In genomic region chr6:89667872-89668556, GRCh38 we compare ENCODE assay signal across 21 cellular contexts. TPM values are rescaled to one million over a fixed set of nuclear protein-coding genes. Genes with fewer than 3 reads are reported as not detected.
DNase-seq lines count a peak whose midpoint lies in the region; ATAC-seq and TF ChIP-seq lines count a peak whose summit lies in the region.
"Had no signal": no experiment of that assay in that cellular context is flagged by ENCODE, and none has a peak within 500 bp of the region (broad histone marks: within the 10 kb centered on the region; RNA-seq: fewer than 3 reads in every experiment).

No MANE protein-coding gene starts in this region.

- no peaks in the 10 kb centered on the region for H3K9me3 ChIP-seq in skeletal muscle tissue (ENCODE audit: control insufficient read depth in 3 of 3, low read length in 3 of 3)
- H3K9me3 ChIP-seq: mucosa of descending colon, pancreas, SK-N-SH had no signal

- H3K9me3 Mint-ChIP-seq in activated T-cell treated with anti-CD3 and anti-CD28 coated beads, Interleukin-2, amount 50 U/mL, for 72 hours: no peaks in the 10 kb centered on the region

- H3K27ac Mint-ChIP-seq in activated T-cell treated with anti-CD3 and anti-CD28 coated beads, Interleukin-2, amount 50 U/mL, for 72 hours: peak overlapping the region; percentile 0
- H3K27ac Mint-ChIP-seq: type B pancreatic cell had no signal

- H3K27ac ChIP-seq in brain microvascular endothelial cell (peak overlapping the region; percentile 4), skeletal muscle tissue (ENCODE audit: low read depth, low read length) (peak overlapping the region; percentile 30)
- H3K27ac ChIP-seq: foreskin keratinocyte, pancreas, skin epidermis had no signal

- peaks cover 7 to 15% of the 10 kb centered on the region in 2 donors for H3K36me3 Mint-ChIP-seq in activated T-cell treated with anti-CD3 and anti-CD28 coated beads, Interleukin-2, amount 50 U/mL, for 72 hours (ENCODE audit: insufficient read depth in 2 of 2)

- no peak for ATAC-seq in activated T-cell treated with anti-CD3 and anti-CD28 coated beads, Interleukin-2, amount 50 U/mL, for 72 hours (replicated peaks in 1 of 2)
- ATAC-seq in left colon: no peak
- ATAC-seq: foreskin keratinocyte, mucosa of descending colon, pancreas had no signal

- H3K9ac ChIP-seq in skeletal muscle tissue (ENCODE audit: low read depth in 1 of 3, low read length in 3 of 3): no peak overlapping the region
- H3K9ac ChIP-seq: SK-N-SH had no signal

- TF ChIP-seq CTCF in brain microvascular endothelial cell (IDR thresholded peaks at IDR 0.05; ENCODE audit: low read depth, low read length, missing control alignments): no peak

- H3K4me3 ChIP-seq in brain microvascular endothelial cell (ENCODE audit: low read depth, low read length): no peak overlapping the region
- no peak overlapping the region for H3K4me3 ChIP-seq in skeletal muscle tissue (ENCODE audit: low read length in 3 of 3)
- H3K4me3 ChIP-seq: mucosa of descending colon, pancreas, skin epidermis had no signal

- H3K27me3 Mint-ChIP-seq in activated T-cell treated with anti-CD3 and anti-CD28 coated beads, Interleukin-2, amount 50 U/mL, for 72 hours (ENCODE audit: low read depth): no peaks in the 10 kb centered on the region
- H3K27me3 Mint-ChIP-seq: type B pancreatic cell had no signal

- H3K27me3 ChIP-seq in brain microvascular endothelial cell (replicated peaks) (no peaks in the 10 kb centered on the region), skeletal muscle tissue (ENCODE audit: control insufficient read depth in 3 of 3, insufficient read depth in 3 of 3, low read length in 3 of 3) (no peaks in the 10 kb centered on the region)
- H3K27me3 ChIP-seq: foreskin keratinocyte, pancreas had no signal

- no peaks in the 10 kb centered on the region for H3K4me1 Mint-ChIP-seq in activated T-cell treated with anti-CD3 and anti-CD28 coated beads, Interleukin-2, amount 50 U/mL, for 72 hours (ENCODE audit: low read depth)

- no peak for DNase-seq in activated T-cell treated with anti-CD3 and anti-CD28 coated beads, Interleukin-2, amount 50 U/mL, for 72 hours
- DNase-seq in activated T-cell treated with anti-CD3 and anti-CD28 coated beads, Interleukin-2, amount 50 U/mL, for 48 hours: no peak
- peak; percentile 14 for DNase-seq in brain microvascular endothelial cell
- DNase-seq in iPS DF 4.7 (ENCODE audit: extremely low read depth, low spot score): peak; percentile 92
- no peak for DNase-seq in T-helper 1 cell
- no peak for DNase-seq in SW 1271 (lab: John Stamatoyannopoulos, UW)
- no peak for DNase-seq in left colon
- DNase-seq: activated CD8-positive, alpha-beta memory T cell treated with anti-CD3 and anti-CD28 coated beads for 24 hours; activated effector memory CD4-positive, alpha-beta T cell treated with Interleukin-2 at 50 U/mL for 16 hours; aorta; HCEC 1CT; mucosa of descending colon; NCI-H2107; NCI-H748 treated with DMSO at 0.1 percent for 48 hours; pancreas; SK-N-SH; stimulated activated CD4-positive, alpha-beta T cell treated with anti-CD3 and anti-CD28 coated beads, Interleukin-4, amount 100 ng/mL, for 4 hours had no signal

- in situ Hi-C loops in brain microvascular endothelial cell (cut with HindIII; ENCODE audit: low pct_ligation_motif_present, low sequenced_read_pairs): no loop called here

- H3K4me1 ChIP-seq in skeletal muscle tissue (ENCODE audit: control insufficient read depth in 3 of 3, insufficient read depth in 3 of 3, low read length in 3 of 3): peaks cover 11 to 26% (median 19%) of the 10 kb centered on the region in 3 donors
- H3K4me1 ChIP-seq: foreskin keratinocyte, pancreas had no signal

- H3K36me3 ChIP-seq in brain microvascular endothelial cell (replicated peaks) (peaks cover 19% of the 10 kb centered on the region), skeletal muscle tissue (ENCODE audit: control insufficient read depth in 3 of 3, insufficient read depth in 3 of 3, low read length in 3 of 3) (peaks cover 15 to 57% (median 39%) of the 10 kb centered on the region in 3 donors)

- no peak overlapping the region for H3K4me3 Mint-ChIP-seq in activated T-cell treated with anti-CD3 and anti-CD28 coated beads, Interleukin-2, amount 50 U/mL, for 72 hours
- H3K4me3 Mint-ChIP-seq: type B pancreatic cell had no signal

- intact Hi-C loops in left colon (cut with DNase I, micrococcal nuclease): no loop called here

RNA-seq across cellular contexts. Expression of gene LYRM2, which starts 29.5 kb away (rescaled TPM):
- 10 to 100 TPM; 17.9 to 18.4 TPM for total RNA-seq in activated T-cell treated with anti-CD3 and anti-CD28 coated beads, Interleukin-2, amount 50 U/mL, for 72 hours
- total RNA-seq in skeletal muscle tissue: 9.4 TPM
- total RNA-seq in left colon: 10 to 100 TPM; 36.2 to 39.7 TPM

Comparison
In these comparisons a context has a peak if more than half of its experiments do, and no peak if none do; other contexts are left out.
1. DNase-seq: peak in brain microvascular endothelial cell (single experiment) and iPS DF 4.7 (single experiment); none in activated T-cell treated with anti-CD3 and anti-CD28 coated beads, Interleukin-2, amount 50 U/mL, for 72 hours (0 of 2), activated T-cell treated with anti-CD3 and anti-CD28 coated beads, Interleukin-2, amount 50 U/mL, for 48 hours (0 of 2), T-helper 1 cell (0 of 5), SW 1271 (0 of 2) and left colon (0 of 2).